In genomic region chr17:8338806-8339205, GRCh38 we compare ENCODE assay signal across 1 cellular context.
TF ChIP-seq lines count a peak whose summit lies in the region.

No MANE protein-coding gene starts in this region.

TF ChIP-seq in GM23338, 12 proteins besides CTCF, POLR2A, EP300 and RAD21:
- no peak for TF ChIP-seq JUNB (IDR thresholded peaks at IDR 0.05; ENCODE audit: unreplicated experiment)
- TF ChIP-seq ZNF462 (CRISPR knock-in tag; IDR thresholded peaks at IDR 0.05) = no peak
